ENCODE assay signal across 23 cellular contexts in genomic region chr4:147769386-147769785, GRCh38. TPM values are rescaled to one million over a fixed set of nuclear protein-coding genes. Genes with fewer than 3 reads are reported as not detected.
DNase-seq lines count a peak whose midpoint lies in the region; ATAC-seq and TF ChIP-seq lines count a peak whose summit lies in the region.
"Had no signal": no experiment of that assay in that cellular context is flagged by ENCODE, and none has a peak within 500 bp of the region (broad histone marks: within the 10 kb centered on the region; RNA-seq: fewer than 3 reads in every experiment).

No MANE protein-coding gene starts in this region.

- no peak for TF ChIP-seq EP300 in upper lobe of left lung (IDR thresholded peaks at IDR 0.05)

- BruUV-seq in MCF 10A (replicated peaks; lab: Mats Ljungman, UMichigan) = no TSS peak

- no peak overlapping the region for H3K4me3 Mint-ChIP-seq in MCF 10A (ENCODE audit: unreplicated experiment)
- H3K4me3 Mint-ChIP-seq in stimulated activated effector memory CD8-positive, alpha-beta T cell treated with anti-CD3 and anti-CD28 coated beads, Interleukin-12 subunit alpha, Interleukin-12 subunit beta, amount 100 ng/mL, for 72 hours = peak overlapping the region; percentile 35
- H3K4me3 Mint-ChIP-seq: activated CD4-positive, alpha-beta T cell treated with anti-CD3 and anti-CD28 coated beads, Interleukin-2, amount 10 ng/mL, durations not matched to agents 24 days and 14 days; T-helper 1 cell treated with Interleukin-12 subunit alpha and Interleukin-12 subunit beta and Interleukin-4 antibody, amounts not matched to agents 30 μg/mL and 1 μg/mL, for 36 hours had no signal

- DNase-seq in MCF 10A (ENCODE audit: unreplicated experiment) (peak; percentile 42), breast epithelium (ENCODE audit: low spot score in 2 of 2) (no peak), RWPE2 (ENCODE audit: low spot score) (no peak), epithelial cell of esophagus (ENCODE audit: low read depth) (peak; percentile 88), occipital lobe (lab: John Stamatoyannopoulos, UW) (no peak), D341Med (ENCODE audit: low spot score) (no peak), upper lobe of left lung (no peak)
- DNase-seq in stimulated activated effector memory CD8-positive, alpha-beta T cell treated with anti-CD3 and anti-CD28 coated beads, Interleukin-12 subunit alpha, Interleukin-12 subunit beta, amount 100 ng/mL, for 72 hours (ENCODE audit: low spot score in 2 of 2) = no peak
- DNase-seq: activated CD4-positive, alpha-beta T cell treated with anti-CD3 and anti-CD28 coated beads, Interleukin-2, amount 10 ng/mL, durations not matched to agents 24 days and 14 days; activated effector memory CD4-positive, alpha-beta T cell treated with Interleukin-2 at 50 U/mL for 16 hours; adrenal gland; dorsolateral prefrontal cortex; foreskin fibroblast; hippocampal formation; NCI-H1105 treated with DMSO at 0.1 percent for 48 hours; NCI-H2029 treated with DMSO at 0.1 percent for 48 hours; NCI-H446 treated with DMSO at 0.1 percent for 48 hours; nucleus accumbens; spleen; stimulated activated CD4-positive, alpha-beta T cell treated with anti-CD3 and anti-CD28 coated beads, Interleukin-4, amount 100 ng/mL, for 4 hours; trophoblast cell had no signal

- H3K27me3 ChIP-seq in breast epithelium (no peaks in the 10 kb centered on the region), RWPE2 (ENCODE audit: insufficient read depth, poor library complexity, severe bottlenecking) (no peaks in the 10 kb centered on the region), upper lobe of left lung (no peaks in the 10 kb centered on the region)
- H3K27me3 ChIP-seq: adrenal gland, dorsolateral prefrontal cortex, spleen had no signal

- peak overlapping the region; percentile 49 for H3K27ac Mint-ChIP-seq in MCF 10A (ENCODE audit: low read depth, unreplicated experiment)
- H3K27ac Mint-ChIP-seq in stimulated activated effector memory CD8-positive, alpha-beta T cell treated with anti-CD3 and anti-CD28 coated beads, Interleukin-12 subunit alpha, Interleukin-12 subunit beta, amount 100 ng/mL, for 72 hours = peak overlapping the region; percentile 45
- H3K27ac Mint-ChIP-seq: activated CD4-positive, alpha-beta T cell treated with anti-CD3 and anti-CD28 coated beads, Interleukin-2, amount 10 ng/mL, durations not matched to agents 24 days and 14 days; T-helper 1 cell treated with Interleukin-12 subunit alpha and Interleukin-12 subunit beta and Interleukin-4 antibody, amounts not matched to agents 30 μg/mL and 1 μg/mL, for 36 hours had no signal

- H3K27ac ChIP-seq in breast epithelium (no peak overlapping the region), RWPE2 (ENCODE audit: poor library complexity, severe bottlenecking) (peak overlapping the region; percentile 93), upper lobe of left lung (no peak overlapping the region)
- H3K27ac ChIP-seq: adrenal gland, dorsolateral prefrontal cortex, HL-60, spleen had no signal

- TF ChIP-seq CTCF in MCF 10A (IDR thresholded peaks at IDR 0.05; ENCODE audit: unreplicated experiment) (no peak), breast epithelium (IDR thresholded peaks at IDR 0.05) (no peak), RWPE2 (IDR thresholded peaks at IDR 0.05; ENCODE audit: poor library complexity, severe bottlenecking) (no peak), epithelial cell of esophagus (IDR thresholded peaks at IDR 0.05; ENCODE audit: insufficient read depth, low read depth, low read length, missing control alignments) (no peak), upper lobe of left lung (IDR thresholded peaks at IDR 0.05) (no peak)

- ATAC-seq in RWPE2 (ENCODE audit: low read depth) (0 out of 3 replicates have a peak, but pooled peaks have one; percentile 8), upper lobe of left lung (ENCODE audit: low FRiP score in 2 of 2) (no peak)
- peak; percentile 86 for ATAC-seq in stimulated activated effector memory CD8-positive, alpha-beta T cell treated with anti-CD3 and anti-CD28 coated beads, Interleukin-12 subunit alpha, Interleukin-12 subunit beta, amount 100 ng/mL, for 72 hours

- H3K4me1 ChIP-seq in breast epithelium (no peaks in the 10 kb centered on the region), RWPE2 (ENCODE audit: insufficient read depth, poor library complexity, severe bottlenecking) (peaks cover 70% of the 10 kb centered on the region), upper lobe of left lung (peaks cover 0 to 9% (median 4%) of the 10 kb centered on the region in 4 donors)

- peaks cover 34% of the 10 kb centered on the region for H3K4me1 Mint-ChIP-seq in MCF 10A (ENCODE audit: insufficient read depth, unreplicated experiment)
- H3K4me1 Mint-ChIP-seq in stimulated activated effector memory CD8-positive, alpha-beta T cell treated with anti-CD3 and anti-CD28 coated beads, Interleukin-12 subunit alpha, Interleukin-12 subunit beta, amount 100 ng/mL, for 72 hours = peaks cover 27% of the 10 kb centered on the region

- POLR2A ChIA-PET in MCF 10A (lab: Yijun Ruan, JAX) = interaction anchor here (1.4 to 1.8 kb wide), 2 partner anchors 18 to 61 kb away, joined by 4 to 5 read pairs; no protein-coding TSS in a partner anchor

- no peaks in the 10 kb centered on the region for H3K36me3 ChIP-seq in breast epithelium
- H3K36me3 ChIP-seq in RWPE2 (ENCODE audit: low read depth) = no peaks in the 10 kb centered on the region
- H3K36me3 ChIP-seq in upper lobe of left lung = no peaks in the 10 kb centered on the region
- H3K36me3 ChIP-seq: adrenal gland, spleen had no signal

- intact Hi-C loops in MCF 10A (cut with micrococcal nuclease) = loop anchor here (5.0 kb wide), 1 partner anchor 37 kb away; the partner anchor contains the start of gene ARHGAP10
- intact Hi-C loops in breast epithelium (cut with DNase I; ENCODE audit: low total_unique reads) = no loop called here

- 93 to 94% methylated on average over 4 of the region's 4 CpGs for WGBS in upper lobe of left lung, 2 donors

- H3K27me3 Mint-ChIP-seq in MCF 10A (ENCODE audit: insufficient read depth, unreplicated experiment) = no peaks in the 10 kb centered on the region

- no peaks in the 10 kb centered on the region for H3K36me3 Mint-ChIP-seq in MCF 10A (ENCODE audit: insufficient read depth, unreplicated experiment)
- H3K36me3 Mint-ChIP-seq in stimulated activated effector memory CD8-positive, alpha-beta T cell treated with anti-CD3 and anti-CD28 coated beads, Interleukin-12 subunit alpha, Interleukin-12 subunit beta, amount 100 ng/mL, for 72 hours = no peaks in the 10 kb centered on the region

- H3K4me3 ChIP-seq in breast epithelium = no peak overlapping the region
- H3K4me3 ChIP-seq in RWPE2 (ENCODE audit: severe bottlenecking) = no peak overlapping the region
- no peak overlapping the region for H3K4me3 ChIP-seq in epithelial cell of esophagus (ENCODE audit: low read length)
- H3K4me3 ChIP-seq in upper lobe of left lung = no peak overlapping the region
- H3K4me3 ChIP-seq: adrenal gland, dorsolateral prefrontal cortex, spleen had no signal

- H3K9me3 ChIP-seq in breast epithelium = no peaks in the 10 kb centered on the region
- no peaks in the 10 kb centered on the region for H3K9me3 ChIP-seq in RWPE2 (ENCODE audit: severe bottlenecking)
- no peaks in the 10 kb centered on the region for H3K9me3 ChIP-seq in upper lobe of left lung
- H3K9me3 ChIP-seq: adrenal gland, spleen had no signal

- no peaks in the 10 kb centered on the region for H3K9me3 Mint-ChIP-seq in MCF 10A (ENCODE audit: unreplicated experiment)
- H3K9me3 Mint-ChIP-seq in stimulated activated effector memory CD8-positive, alpha-beta T cell treated with anti-CD3 and anti-CD28 coated beads, Interleukin-12 subunit alpha, Interleukin-12 subunit beta, amount 100 ng/mL, for 72 hours = no peaks in the 10 kb centered on the region
- H3K9me3 Mint-ChIP-seq: activated CD4-positive, alpha-beta T cell treated with anti-CD3 and anti-CD28 coated beads, Interleukin-2, amount 10 ng/mL, durations not matched to agents 24 days and 14 days; T-helper 1 cell treated with Interleukin-12 subunit alpha and Interleukin-12 subunit beta and Interleukin-4 antibody, amounts not matched to agents 30 μg/mL and 1 μg/mL, for 36 hours had no signal

- TF ChIP-seq POLR2A in breast epithelium (IDR thresholded peaks at IDR 0.05) (no peak), upper lobe of left lung (IDR thresholded peaks at IDR 0.05) (no peak)

- CTCF ChIA-PET in MCF 10A (lab: Yijun Ruan, JAX) = interaction anchor here (1.0 to 1.7 kb wide), 2 partner anchors 74 to 97 kb away, joined by 3 to 10 read pairs; no protein-coding TSS in a partner anchor

RNA-seq across cellular contexts. Expression of gene ARHGAP10, which starts 37.5 kb away (rescaled TPM):
- total RNA-seq in MCF 10A (2022) (22.4 and 24.6 TPM in 2 replicates), breast epithelium (100 to 1,000 TPM in 1 of 3 donors, 10 to 100 TPM in 2; 49.5 to 138 (median 62.6) TPM), occipital lobe (1.7 TPM), upper lobe of left lung (10 to 100 TPM; 25.9 to 47.1 (median 29.5) TPM)

Comparison
In these comparisons a context has a peak if more than half of its experiments do, and no peak if none do; other contexts are left out.
1. DNase-seq: peak in MCF 10A (single experiment) and epithelial cell of esophagus (single experiment); none in breast epithelium (0 of 2), RWPE2 (single experiment), stimulated activated effector memory CD8-positive, alpha-beta T cell treated with anti-CD3 and anti-CD28 coated beads, Interleukin-12 subunit alpha, Interleukin-12 subunit beta, amount 100 ng/mL, for 72 hours (0 of 2), occipital lobe (single experiment), D341Med (single experiment) and upper lobe of left lung (0 of 2).
2. ATAC-seq: peak in RWPE2 (single experiment) and stimulated activated effector memory CD8-positive, alpha-beta T cell treated with anti-CD3 and anti-CD28 coated beads, Interleukin-12 subunit alpha, Interleukin-12 subunit beta, amount 100 ng/mL, for 72 hours (single experiment); none in upper lobe of left lung (0 of 2).